Comparison of ENCODE assay signal across 18 cellular contexts in the genomic region with DNA sequence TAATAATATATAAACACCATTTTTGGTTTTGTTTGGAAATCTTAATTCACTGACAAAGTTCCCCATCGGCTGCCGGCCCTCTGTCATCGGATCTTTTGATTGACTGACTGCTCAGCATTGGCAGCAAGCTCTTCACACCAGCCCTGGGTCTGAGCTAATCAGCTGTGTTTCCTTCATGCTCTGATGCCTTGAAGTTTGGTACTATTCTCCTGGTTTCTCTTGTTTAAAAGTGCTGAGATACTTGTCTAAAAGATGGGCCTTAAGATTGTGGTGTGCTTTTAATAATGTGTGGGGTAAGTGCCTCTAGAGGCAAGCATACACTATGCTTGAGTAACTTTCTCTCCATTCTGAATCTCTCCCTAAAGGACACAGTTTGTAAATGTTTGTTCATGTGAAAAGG.
DNase-seq lines count a peak whose midpoint lies in the region; FAIRE-seq and TF ChIP-seq lines count a peak whose summit lies in the region.
"Had no signal": no experiment of that assay in that cellular context is flagged by ENCODE, and none has a peak within 500 bp of the region (broad histone marks: within the 10 kb centered on the region; RNA-seq: fewer than 3 reads in every experiment).

No MANE protein-coding gene starts in this region.

- H3F3A ChIP-seq in DOHH2 (ENCODE audit: control insufficient read depth, insufficient read depth) (peaks cover 35% of the 10 kb centered on the region), OCI-LY1 (ENCODE audit: insufficient read depth, low read length) (peaks cover 5% of the 10 kb centered on the region; the same call in 1 of the 2 replicates)

- H2AFZ ChIP-seq in OCI-LY1 (ENCODE audit: low read length) = 0 out of 2 replicates have a peak overlapping the region, but pooled peaks have one; percentile 1

- H3K27ac ChIP-seq in DOHH2 (ENCODE audit: low read depth, low read length) = peak overlapping the region; percentile 99
- peak overlapping the region; percentile 97 for H3K27ac ChIP-seq in OCI-LY1 (ENCODE audit: low read depth, low read length, poor library complexity, severe bottlenecking)
- H3K27ac ChIP-seq: HL-60 had no signal

- H3K27me3 ChIP-seq in DOHH2 (ENCODE audit: control insufficient read depth, low read length) (no peaks in the 10 kb centered on the region), OCI-LY1 (ENCODE audit: insufficient read depth, low read length) (no peaks in the 10 kb centered on the region)

- H3K27me3 Mint-ChIP-seq in endothelial cell (ENCODE audit: unreplicated experiment) = peaks cover 1% of the 10 kb centered on the region
- H3K27me3 Mint-ChIP-seq: CD4-positive, alpha-beta T cell had no signal

- H3K4me2 ChIP-seq in DOHH2 (ENCODE audit: low read length) (peak overlapping the region; percentile 95), OCI-LY1 (ENCODE audit: low read length) (peak overlapping the region; percentile 47)

- H3K9ac ChIP-seq in OCI-LY1 (ENCODE audit: low read length) = peak overlapping the region; percentile 46

- H3K9me2 ChIP-seq in DOHH2 (replicated peaks; ENCODE audit: control insufficient read depth, low read length) (no peaks in the 10 kb centered on the region), OCI-LY1 (ENCODE audit: low read depth, low read length) (no peaks in the 10 kb centered on the region)

- DNase-seq in endothelial cell (ENCODE audit: low spot score) (no peak), renal cortical epithelial cell (ENCODE audit: low read depth) (peak; percentile 36), GM12891 (ENCODE audit: insufficient read length, low spot score) (no peak), HT-29 (ENCODE audit: low spot score) (no peak)
- DNase-seq in stimulated activated CD4-positive, alpha-beta T cell treated with anti-CD3 and anti-CD28 coated beads, Interleukin-4, amount 100 ng/mL, for 24 hours = no peak
- DNase-seq: ACHN; C1 segment of cervical spinal cord; Calu3; CD4-positive, alpha-beta T cell; DMS 273 treated with DMSO at 0.1 percent for 48 hours had no signal

- H3K9me3 ChIP-seq in DOHH2 (ENCODE audit: control insufficient read depth, insufficient read depth, low read length) (no peaks in the 10 kb centered on the region), OCI-LY1 (ENCODE audit: low read length) (no peaks in the 10 kb centered on the region)
- H3K9me3 ChIP-seq: HAP-1 had no signal

- TF ChIP-seq POLR2A in GM12891 (IDR thresholded peaks at IDR 0.05; ENCODE audit: low read depth, low read length) = no peak

- peak overlapping the region; percentile 40 for H3K27ac Mint-ChIP-seq in endothelial cell (ENCODE audit: unreplicated experiment)
- H3K27ac Mint-ChIP-seq: CD4-positive, alpha-beta T cell had no signal

- no peaks in the 10 kb centered on the region for H3K36me3 Mint-ChIP-seq in endothelial cell (ENCODE audit: low read depth, unreplicated experiment)

- H4K20me1 ChIP-seq in DOHH2 (ENCODE audit: control insufficient read depth, insufficient read depth, low read depth, low read length) = no peaks in the 10 kb centered on the region
- H4K20me1 ChIP-seq in OCI-LY1 (ENCODE audit: insufficient read depth, low read length) = no peaks in the 10 kb centered on the region

- H3K36me3 ChIP-seq in DOHH2 (ENCODE audit: control insufficient read depth, low read length) (no peaks in the 10 kb centered on the region), OCI-LY1 (ENCODE audit: insufficient read depth, low read length) (no peaks in the 10 kb centered on the region)
- H3K36me3 ChIP-seq: HAP-1 had no signal

- no peaks in the 10 kb centered on the region for H3K4me1 Mint-ChIP-seq in endothelial cell (ENCODE audit: unreplicated experiment)

- no peak overlapping the region for H3K4me3 Mint-ChIP-seq in endothelial cell (ENCODE audit: unreplicated experiment)
- H3K4me3 Mint-ChIP-seq: CD4-positive, alpha-beta T cell had no signal

- FAIRE-seq in GM12891 (lab: Jason Lieb, UNC) = no peak
- FAIRE-seq: GM12892, GM19239, H1, K562 had no signal

- H3K79me2 ChIP-seq in DOHH2 (ENCODE audit: control insufficient read depth, low read length) = peaks cover 5% of the 10 kb centered on the region
- no peaks in the 10 kb centered on the region for H3K79me2 ChIP-seq in OCI-LY1 (ENCODE audit: insufficient read depth, low read length)

- H3K4me1 ChIP-seq in DOHH2 (ENCODE audit: control insufficient read depth, low read length) (peaks cover 66% of the 10 kb centered on the region), OCI-LY1 (ENCODE audit: insufficient read depth, low read length, severe bottlenecking) (peaks cover 84% of the 10 kb centered on the region)
- H3K4me1 ChIP-seq: HAP-1 had no signal

- no peaks in the 10 kb centered on the region for H3K9me3 Mint-ChIP-seq in endothelial cell (ENCODE audit: unreplicated experiment)
- H3K9me3 Mint-ChIP-seq: CD4-positive, alpha-beta T cell had no signal

- peak overlapping the region; percentile 24 for H3K4me3 ChIP-seq in DOHH2 (ENCODE audit: low read length)
- H3K4me3 ChIP-seq in OCI-LY1 (ENCODE audit: low read depth, low read length, poor library complexity, severe bottlenecking) = no peak overlapping the region
- H3K4me3 ChIP-seq: HAP-1, K562 had no signal

- TF ChIP-seq CTCF in DOHH2 (IDR thresholded peaks at IDR 0.05; ENCODE audit: low read depth, low read length, poor library complexity, severe bottlenecking) (peak; percentile 19), OCI-LY1 (IDR thresholded peaks at IDR 0.05; ENCODE audit: low read length) (no peak), endothelial cell (IDR thresholded peaks at IDR 0.05; ENCODE audit: unreplicated experiment) (no peak)

TF ChIP-seq in GM12891, 5 proteins besides CTCF, POLR2A, EP300 and RAD21:
- TF ChIP-seq POU2F2 (IDR thresholded peaks at IDR 0.05; ENCODE audit: low read depth, low read length) (no peak), SPI1 (IDR thresholded peaks at IDR 0.05; ENCODE audit: low read depth, low read length) (no peak), PAX5 (IDR thresholded peaks at IDR 0.05; ENCODE audit: insufficient read depth, low read length, severe bottlenecking) (no peak), TAF1 (IDR thresholded peaks at IDR 0.05; ENCODE audit: low read depth, low read length) (no peak), POLR2AphosphoS5 (IDR thresholded peaks at IDR 0.05; ENCODE audit: low read depth, low read length) (no peak)
